Comparison of ENCODE assay signal across 9 cellular contexts in the genomic region with DNA sequence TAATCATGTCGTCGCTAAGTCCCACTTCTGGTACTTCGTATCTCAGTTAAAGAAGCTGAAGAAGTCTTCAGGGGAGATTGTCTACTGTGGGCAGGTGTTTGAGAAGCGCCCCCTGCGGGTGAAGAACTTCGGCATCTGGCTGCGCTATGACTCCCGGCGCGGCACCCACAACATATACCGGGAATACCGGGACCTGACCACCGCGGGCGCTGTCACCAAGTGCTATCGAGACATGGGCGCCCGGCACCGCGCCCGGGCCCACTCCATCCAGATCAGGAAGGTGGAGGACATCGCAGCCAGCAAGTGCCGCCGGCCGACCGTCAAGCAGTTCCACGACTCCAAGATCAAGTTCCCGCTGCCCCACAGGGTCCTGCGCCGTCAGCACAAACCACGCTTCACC. TPM values are rescaled to one million over a fixed set of nuclear protein-coding genes. Genes with fewer than 3 reads are reported as not detected.
DNase-seq lines count a peak whose midpoint lies in the region; ATAC-seq and TF ChIP-seq lines count a peak whose summit lies in the region.
"Had no signal": no experiment of that assay in that cellular context is flagged by ENCODE, and none has a peak within 500 bp of the region (broad histone marks: within the 10 kb centered on the region; RNA-seq: fewer than 3 reads in every experiment).

No MANE protein-coding gene starts in this region.

- peak; percentile 8 to 27 (median 18) for DNase-seq in activated CD4-positive, CD25-positive, alpha-beta regulatory T cell (lab: John Stamatoyannopoulos, UW)
- peak; percentile 63 for DNase-seq in activated CD8-positive, alpha-beta memory T cell treated with anti-CD3 and anti-CD28 coated beads, Interleukin-2, amount 50 U/mL, for 4 hours
- DNase-seq in fibroblast of mammary gland (ENCODE audit: low read depth) = peak; percentile 22
- DNase-seq in sigmoid colon = peak; percentile 71
- no peak for DNase-seq in D341Med (ENCODE audit: low spot score)
- DNase-seq in NOMO-1 treated with dmso at 0.1 percent for 144 hours (lab: John Stamatoyannopoulos, UW; ENCODE audit: unreplicated experiment) = no peak

- no peak overlapping the region for H3K27ac ChIP-seq in sigmoid colon

- no peaks in the 10 kb centered on the region for H3K4me1 ChIP-seq in sigmoid colon

- H3K4me3 ChIP-seq in fibroblast of mammary gland (ENCODE audit: control insufficient read depth, low read depth, low read length) (no peak overlapping the region), sigmoid colon (peak overlapping the region in 1 of 4 donors; percentile 28)

- ATAC-seq in activated CD4-positive, CD25-positive, alpha-beta regulatory T cell treated with anti-CD3 and anti-CD28 coated beads, Interleukin-2, amount 50 U/mL, for 24 hours = no peak
- ATAC-seq in GM21367 (IDR thresholded peaks at IDR 0.05; ENCODE audit: unreplicated experiment) = no peak

- H3K9me3 ChIP-seq in sigmoid colon = no peaks in the 10 kb centered on the region

- peaks cover 0 to 18% (median 9%) of the 10 kb centered on the region in 3 donors for H3K27me3 ChIP-seq in sigmoid colon

- intact Hi-C loops in sigmoid colon (cut with DNase I) = loop anchor here (5.0 kb wide), 1 partner anchor 120 kb away; no protein-coding TSS in a partner anchor

- WGBS in sigmoid colon, 2 donors = 5% methylated on average over 31 of the region's 31 CpGs

- TF ChIP-seq CTCF in fibroblast of mammary gland (conservative IDR thresholded peaks at IDR 0.05; ENCODE audit: control insufficient read depth, insufficient read depth, low read depth, low read length) = peak; percentile 27
- peak in 2 of 4 experiments; percentile 19 to 41 for TF ChIP-seq CTCF in sigmoid colon (IDR thresholded peaks at IDR 0.05)

- no peak for TF ChIP-seq POLR2A in sigmoid colon (IDR thresholded peaks at IDR 0.05)

- TF ChIP-seq EP300 in sigmoid colon (IDR thresholded peaks at IDR 0.05) = no peak

- H3K36me3 ChIP-seq in sigmoid colon = no peaks in the 10 kb centered on the region

RNA-seq across cellular contexts. Expression of gene PNCK, which starts 11.3 kb away (rescaled TPM):
- total RNA-seq in sigmoid colon = 100 to 1,000 TPM in 1 of 4 donors, 10 to 100 TPM in 3; 33.9 to 135 (median 64.2) TPM
- polyA plus RNA-seq in sigmoid colon = 1 to 10 TPM in 1 of 3 donors, not detected in 2; 4.6 TPM
- total RNA-seq: Daoy had no signal

RNA-seq across cellular contexts. Expression of gene DUSP9, which starts 15.3 kb away (rescaled TPM):
- total RNA-seq in sigmoid colon = not detected
- polyA plus RNA-seq in sigmoid colon = under 1 TPM in 1 of 3 donors, not detected in 2; 0.06 TPM

RNA-seq across cellular contexts. Expression of gene SLC6A8, which starts 25.5 kb away (rescaled TPM):
- total RNA-seq in sigmoid colon = 10 to 100 TPM; 31.9 to 60.7 (median 35.1) TPM
- 100 to 1,000 TPM in 1 of 3 donors, 10 to 100 TPM in 2; 67.9 to 158 (median 70.5) TPM for polyA plus RNA-seq in sigmoid colon

Comparison
In these comparisons a context has a peak if more than half of its experiments do, and no peak if none do; other contexts are left out.
1. DNase-seq: peak in activated CD4-positive, CD25-positive, alpha-beta regulatory T cell (4 of 4), activated CD8-positive, alpha-beta memory T cell treated with anti-CD3 and anti-CD28 coated beads, Interleukin-2, amount 50 U/mL, for 4 hours (single experiment), fibroblast of mammary gland (single experiment) and sigmoid colon (single experiment); none in D341Med (single experiment) and NOMO-1 treated with dmso at 0.1 percent for 144 hours (single experiment).